8 cellular contexts compared by ENCODE assay signal in the genomic region with DNA sequence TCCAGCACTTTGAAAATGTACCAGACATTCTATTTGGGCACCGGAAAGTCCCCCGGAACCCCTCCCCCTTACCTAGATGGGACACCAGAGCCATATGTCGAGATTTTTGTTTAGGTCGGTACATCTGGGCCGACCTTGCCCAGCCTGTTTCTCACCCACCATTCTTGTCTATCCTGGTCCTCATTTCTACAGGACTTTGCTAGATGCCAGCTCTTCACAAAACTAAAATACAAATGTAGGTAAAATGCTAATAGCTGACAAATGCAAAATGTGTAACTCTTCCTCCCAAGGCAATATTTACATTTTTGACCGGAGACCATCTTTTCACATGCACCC. TPM values are rescaled to one million over a fixed set of nuclear protein-coding genes. Genes with fewer than 3 reads are reported as not detected.
DNase-seq lines count a peak whose midpoint lies in the region; ATAC-seq, FAIRE-seq and TF ChIP-seq lines count a peak whose summit lies in the region.
"Not testable (repeated sequence)": the region's sequence is repeated elsewhere in the genome, so short reads cannot be mapped to it uniquely, and the experiment has no call there.

No MANE protein-coding gene starts in this region.

- peak overlapping the region; percentile 97 for H3K9ac ChIP-seq in astrocyte (ENCODE audit: low read length)

- not testable (repeated sequence) for H3K9me3 Mint-ChIP-seq in astrocyte (ENCODE audit: unreplicated experiment)

- not testable (repeated sequence) for FAIRE-seq in astrocyte (lab: Jason Lieb, UNC)

- not testable (repeated sequence) for H3K4me1 Mint-ChIP-seq in astrocyte (ENCODE audit: low read depth, unreplicated experiment)

- peak overlapping the region; percentile 86 for H3K4me2 ChIP-seq in astrocyte (ENCODE audit: low read length)

- H3K4me3 Mint-ChIP-seq in astrocyte (ENCODE audit: unreplicated experiment): peak overlapping the region; percentile 98

- H3K4me3 ChIP-seq in AG10803 (ENCODE audit: low read length): peak overlapping the region; percentile 92
- H3K4me3 ChIP-seq in SJSA1: peak overlapping the region; percentile 58
- H3K4me3 ChIP-seq in astrocyte (ENCODE audit: insufficient read depth, low read depth, low read length): peak overlapping the region; percentile 82
- peak overlapping the region; percentile 82 for H3K4me3 ChIP-seq in fibroblast of mammary gland (ENCODE audit: control insufficient read depth, low read depth, low read length)
- peak overlapping the region; percentile 67 for H3K4me3 ChIP-seq in mononuclear cell (ENCODE audit: low read length)
- peak overlapping the region; percentile 53 to 96 (median 79) for H3K4me3 ChIP-seq in spleen

- not testable (repeated sequence) for H3K27me3 ChIP-seq in SJSA1 (replicated peaks); astrocyte (ENCODE audit: insufficient read depth, low read length); mononuclear cell (ENCODE audit: insufficient read depth, low read length); spleen (replicated peaks in 1 of 7)

- not testable (repeated sequence) for H3K9me3 ChIP-seq in SJSA1 (replicated peaks); astrocyte (ENCODE audit: insufficient read depth, low read depth, low read length); mononuclear cell (ENCODE audit: low read depth, low read length)
- peaks cover 0 to 11% (median 0%) of the 10 kb centered on the region in 8 donors for H3K9me3 ChIP-seq in spleen

- peak overlapping the region; percentile 93 for H2AFZ ChIP-seq in astrocyte (ENCODE audit: low read depth, low read length)

- H3K4me1 ChIP-seq in SJSA1 (replicated peaks); astrocyte (ENCODE audit: insufficient read depth, low read length): not testable (repeated sequence)
- peaks cover 12% of the 10 kb centered on the region for H3K4me1 ChIP-seq in mononuclear cell (ENCODE audit: insufficient read depth, low read length)
- H3K4me1 ChIP-seq in spleen: peaks cover 7 to 37% (median 30%) of the 10 kb centered on the region in 6 donors

- not testable (repeated sequence) for DNase-seq in AG10803 (ENCODE audit: low read depth); SJSA1 (ENCODE audit: low read depth in 1 of 2, low spot score in 2 of 2); astrocyte (ENCODE audit: low read depth); fibroblast of mammary gland (ENCODE audit: low read depth); spleen

- not testable (repeated sequence) for H3K27ac ChIP-seq in SJSA1
- H3K27ac ChIP-seq in astrocyte (ENCODE audit: low read depth, low read length) (peak overlapping the region; percentile 80), spleen (peak overlapping the region; percentile 81 to 91 (median 86))

- H3K36me3 ChIP-seq in SJSA1; astrocyte (ENCODE audit: insufficient read depth, low read length): not testable (repeated sequence)
- peaks cover 0 to 29% (median 5%) of the 10 kb centered on the region in 6 donors for H3K36me3 ChIP-seq in spleen

- H3K27me3 Mint-ChIP-seq in astrocyte (ENCODE audit: low read depth, unreplicated experiment): not testable (repeated sequence)

- H3K79me2 ChIP-seq in astrocyte (ENCODE audit: insufficient read depth, low read length): not testable (repeated sequence)

- intact Hi-C loops in spleen (cut with DNase I; ENCODE audit: low total_unique reads): not testable (repeated sequence)

- WGBS in spleen, 5 donors: 13 to 18% (median 17%) methylated on average over 6 of the region's 6 CpGs

- H3K36me3 Mint-ChIP-seq in astrocyte (ENCODE audit: low read depth, unreplicated experiment): not testable (repeated sequence)

- ATAC-seq in GM19452 (IDR thresholded peaks at IDR 0.05; ENCODE audit: unreplicated experiment): peak; percentile 26
- peak; percentile 7 for ATAC-seq in HG03064 (IDR thresholded peaks at IDR 0.05; ENCODE audit: low read depth, unreplicated experiment)

- H4K20me1 ChIP-seq in astrocyte (ENCODE audit: insufficient read depth, low read length): not testable (repeated sequence)

- peak overlapping the region; percentile 95 for H3K27ac Mint-ChIP-seq in astrocyte (ENCODE audit: unreplicated experiment)

- TF ChIP-seq POLR2A in spleen (IDR thresholded peaks at IDR 0.05): not testable (repeated sequence)

- TF ChIP-seq CTCF in AG10803 (conservative IDR thresholded peaks at IDR 0.05; ENCODE audit: low read length); astrocyte (IDR thresholded peaks at IDR 0.05; ENCODE audit: insufficient read depth, low read depth, low read length); fibroblast of mammary gland (conservative IDR thresholded peaks at IDR 0.05; ENCODE audit: control insufficient read depth, insufficient read depth, low read depth, low read length): not testable (repeated sequence)
- TF ChIP-seq CTCF in spleen (IDR thresholded peaks at IDR 0.05 in 8 of 11, conservative IDR thresholded peaks at IDR 0.05 in 3 of 11): peak in 5 of 11 experiments; percentile 4 to 43 (median 38)

RNA-seq across cellular contexts. Expression of a gene that starts 0.7 kb away (rescaled TPM):
- 42.8 and 58.2 TPM in 2 replicates for total RNA-seq in SJSA1 (2014; rRNA removed; shearing (Covaris generic))
- total RNA-seq in astrocyte (14.2 and 18.4 TPM in 2 replicates), mononuclear cell (14.1 TPM), spleen (10 to 100 TPM; 15.5 to 31.8 (median 23.2) TPM)
- 10 to 100 TPM; 31.6 to 59.9 (median 38.5) TPM for polyA plus RNA-seq in spleen

RNA-seq across cellular contexts. Expression of a gene that starts 34.5 kb away (rescaled TPM):
- 4.9 and 15.1 TPM in 2 replicates for total RNA-seq in SJSA1 (2014; rRNA removed; shearing (Covaris generic))
- total RNA-seq in astrocyte (13.4 and 15.8 TPM in 2 replicates), mononuclear cell (5.6 TPM), spleen (10 to 100 TPM in 6 of 7 donors, 1 to 10 TPM in 1; 9.2 to 32.5 (median 19.9) TPM)
- 10 to 100 TPM; 31.3 to 54.4 (median 42.7) TPM for polyA plus RNA-seq in spleen
